Comparison of ENCODE assay signal across 11 cellular contexts in genomic region chr7:134742688-134743350, GRCh38. TPM values are rescaled to one million over a fixed set of nuclear protein-coding genes. Genes with fewer than 3 reads are reported as not detected.
DNase-seq lines count a peak whose midpoint lies in the region; ATAC-seq, FAIRE-seq and TF ChIP-seq lines count a peak whose summit lies in the region.
"Had no signal": no experiment of that assay in that cellular context is flagged by ENCODE, and none has a peak within 500 bp of the region (broad histone marks: within the 10 kb centered on the region; RNA-seq: fewer than 3 reads in every experiment).

No MANE protein-coding gene starts in this region.

- peak overlapping the region; percentile 89 to 98 for H4K8ac ChIP-seq in IMR-90 (ENCODE audit: low read depth in 2 of 2, low read length in 2 of 2)
- no peak overlapping the region for H4K8ac ChIP-seq in H1 (ENCODE audit: extremely low read depth, insufficient read depth, low read length)
- peak overlapping the region; percentile 79 for H4K8ac ChIP-seq in mesenchymal stem cell (ENCODE audit: low read length)

- H4K91ac ChIP-seq in IMR-90 (ENCODE audit: insufficient read depth, low read depth, low read length) (peak overlapping the region; percentile 97), H1 (replicated peaks; ENCODE audit: insufficient read length, low read length) (no peak overlapping the region), mesenchymal stem cell (ENCODE audit: low read length) (peak overlapping the region; percentile 89)

- H3K23me2 ChIP-seq in H1 (ENCODE audit: low read depth, low read length): no peaks in the 10 kb centered on the region; the same call in 1 of the 2 replicates

- peak overlapping the region; percentile 75 for H2AFZ ChIP-seq in IMR-90 (replicated peaks; ENCODE audit: low read length, poor library complexity)
- H2AFZ ChIP-seq in H1 (ENCODE audit: low read length): 0 out of 2 replicates have a peak overlapping the region, but pooled peaks have one; percentile 3
- no peak overlapping the region for H2AFZ ChIP-seq in mesenchymal stem cell (ENCODE audit: low read depth, low read length)

- H3K56ac ChIP-seq in IMR-90 (ENCODE audit: extremely low read depth, insufficient read depth, low read length) (peak overlapping the region; percentile 87), H1 (replicated peaks; ENCODE audit: insufficient read length, low read depth, low read length) (no peak overlapping the region)

- TF ChIP-seq RAD21 in IMR-90 (IDR thresholded peaks at IDR 0.05; ENCODE audit: low read length): no peak
- TF ChIP-seq RAD21 in H1 (IDR thresholded peaks at IDR 0.05 in 1 of 2, conservative IDR thresholded peaks at IDR 0.05 in 1 of 2; ENCODE audit: low read depth in 2 of 2, low read length in 2 of 2): no peak

- H3K4me1 ChIP-seq in IMR-90 (ENCODE audit: control insufficient read depth, insufficient read depth, low read length) (peaks cover 15% of the 10 kb centered on the region), H1 (replicated peaks in 1 of 4; ENCODE audit: control insufficient read depth in 3 of 4, insufficient read depth in 4 of 4, low read length in 3 of 4) (peaks cover 0 to 7% (median 4%) of the 10 kb centered on the region in 4 experiments; a peak in 3 of 7 replicates), mesenchymal stem cell (ENCODE audit: control insufficient read depth, insufficient read depth, low read depth, low read length) (peaks cover 7% of the 10 kb centered on the region), testis (peaks cover 10% of the 10 kb centered on the region)

- in situ Hi-C loops in IMR-90 (cut with MboI; ENCODE audit: low sequenced_read_pairs): no loop called here

- dilution Hi-C loops in IMR-90 (cut with HindIII; ENCODE audit: low sequenced_read_pairs, unreplicated experiment): no loop called here

- FAIRE-seq in H1 (lab: Jason Lieb, UNC): no peak

- H3K18ac ChIP-seq in IMR-90 (ENCODE audit: low read depth, low read length) (peak overlapping the region; percentile 97), H1 (ENCODE audit: extremely low read depth, low read length) (0 out of 2 replicates have a peak overlapping the region, but pooled peaks have one; percentile 15), mesenchymal stem cell (ENCODE audit: low read depth in 1 of 2, low read length in 2 of 2) (peak overlapping the region; percentile 71 to 82)

- H3K4me3 ChIP-seq in IMR-90 (ENCODE audit: insufficient read depth, low read depth, low read length) (no peak overlapping the region), H1 (ENCODE audit: extremely low read depth in 1 of 4, insufficient read depth in 2 of 4, low read depth in 3 of 4, low read length in 4 of 4) (no peak overlapping the region), mesenchymal stem cell (ENCODE audit: insufficient read depth in 1 of 2, low read depth in 1 of 2, low read length in 2 of 2) (peak overlapping the region in 1 of 2 experiments; percentile 43), testis (no peak overlapping the region)

- H4K5ac ChIP-seq in IMR-90 (ENCODE audit: low read depth, low read length) (peak overlapping the region; percentile 94), H1 (ENCODE audit: insufficient read length, low read depth, low read length) (no peak overlapping the region)

- CTCF ChIA-PET in IMR-90 (lab: Yijun Ruan, JAX) (interaction anchor here (1.0 to 1.7 kb wide), 3 partner anchors 9 to 53 kb away, joined by 3 to 5 read pairs (median 3); no protein-coding TSS in a partner anchor), H1 (lab: Charles Lee; ENCODE audit: partially characterized antibody) (interaction anchor here (1.6 to 15.4 kb wide), 2 partner anchors 14 to 53 kb away, joined by 4 to 249 read pairs; no protein-coding TSS in a partner anchor)

- no peaks in the 10 kb centered on the region for H4K20me1 ChIP-seq in IMR-90 (ENCODE audit: insufficient read depth, low read length)
- H4K20me1 ChIP-seq in H1 (replicated peaks in 1 of 2; ENCODE audit: control insufficient read depth in 1 of 2, insufficient read depth in 2 of 2, low read length in 2 of 2): no peaks in the 10 kb centered on the region

- DNase-seq in IMR-90 (peak; percentile 74), H1 (ENCODE audit: low read depth in 1 of 2, low spot score in 2 of 2) (no peak), mesenchymal stem cell (peak; percentile 75), testis (peak; percentile 62), cerebellum (ENCODE audit: low spot score) (no peak)
- no peak for DNase-seq in stimulated activated CD4-positive, alpha-beta T cell treated with anti-CD3 and anti-CD28 coated beads, Interleukin-15, amount 100 ng/mL, for 24 hours
- DNase-seq: activated T-cell treated with anti-CD3 and anti-CD28 coated beads, Interleukin-2, amount 50 U/mL, for 4 hours; NCI-H446 treated with DMSO at 0.1 percent for 48 hours; T-helper 2 cell had no signal

- H2BK120ac ChIP-seq in IMR-90 (ENCODE audit: low read depth, low read length) (peak overlapping the region; percentile 98), H1 (replicated peaks; ENCODE audit: low read depth, low read length) (no peak overlapping the region), mesenchymal stem cell (ENCODE audit: low read depth, low read length) (peak overlapping the region; percentile 91)

- H2BK5ac ChIP-seq in IMR-90 (ENCODE audit: low read depth, low read length, poor library complexity, severe bottlenecking) (peak overlapping the region; percentile 95), H1 (ENCODE audit: low read depth, low read length) (no peak overlapping the region), mesenchymal stem cell (ENCODE audit: low read depth, low read length, poor library complexity, severe bottlenecking) (peak overlapping the region; percentile 78)

- H2AK9ac ChIP-seq in IMR-90 (replicated peaks; ENCODE audit: low read depth, low read length, poor library complexity): peak overlapping the region; percentile 51

- H3K79me1 ChIP-seq in IMR-90 (ENCODE audit: low read depth in 1 of 2, low read length in 2 of 2) (peaks cover 0 to 9% of the 10 kb centered on the region in 2 experiments; a peak in 3 of 4 replicates), H1 (ENCODE audit: low read depth, low read length) (no peaks in the 10 kb centered on the region), mesenchymal stem cell (replicated peaks; ENCODE audit: low read length, poor library complexity, severe bottlenecking) (no peaks in the 10 kb centered on the region)

- H2BK20ac ChIP-seq in IMR-90 (ENCODE audit: low read depth, low read length) (peak overlapping the region; percentile 99), H1 (ENCODE audit: low read length) (no peak overlapping the region)

- intact Hi-C loops in IMR-90 (cut with micrococcal nuclease): loop anchor here (1.0 kb wide), 2 partner anchors 36 to 53 kb away; partner anchors contain the start of gene CALD1
- intact Hi-C loops in testis (cut with DNase I; ENCODE audit: low total_unique reads): loop anchor here (10.0 kb wide), 1 partner anchor 48 kb away; no protein-coding TSS in a partner anchor

- TF ChIP-seq EP300 in H1 (IDR thresholded peaks at IDR 0.05; ENCODE audit: borderline replicate concordance in 1 of 2, low read depth in 2 of 2, low read length in 2 of 2): no peak

- no peak for TF ChIP-seq CTCF in IMR-90 (conservative IDR thresholded peaks at IDR 0.05; ENCODE audit: low read depth, low read length)
- no peak for TF ChIP-seq CTCF in H1 (IDR thresholded peaks at IDR 0.05; ENCODE audit: control extremely low read depth in 1 of 3, insufficient read depth in 1 of 3, low read depth in 1 of 3, low read length in 3 of 3)
- no peak for TF ChIP-seq CTCF in testis (IDR thresholded peaks at IDR 0.05)

- peak overlapping the region; percentile 97 for H3K14ac ChIP-seq in IMR-90 (replicated peaks; ENCODE audit: low read depth, low read length)
- H3K14ac ChIP-seq in H1 (ENCODE audit: insufficient read length): no peak overlapping the region
- no peak overlapping the region for H3K14ac ChIP-seq in mesenchymal stem cell (ENCODE audit: low read length in 2 of 2)

- H3K27me3 ChIP-seq in IMR-90 (ENCODE audit: control insufficient read depth, insufficient read depth, low read length): no peaks in the 10 kb centered on the region
- H3K27me3 ChIP-seq in H1 (replicated peaks in 1 of 4; ENCODE audit: control insufficient read depth in 3 of 4, extremely low read depth in 1 of 4, insufficient read depth in 3 of 4, low read length in 3 of 4): no peaks in the 10 kb centered on the region
- H3K27me3 ChIP-seq in mesenchymal stem cell (ENCODE audit: control insufficient read depth in 1 of 2, insufficient read depth in 1 of 2, low read length in 2 of 2): no peaks in the 10 kb centered on the region
- no peaks in the 10 kb centered on the region for H3K27me3 ChIP-seq in testis

- WGBS in IMR-90 (ENCODE audit: extremely low coverage in 2 of 2, insufficient read length in 1 of 2), 2 experiments: no CpG with 5 or more reads among the region's 2 CpGs
- WGBS in H1 (ENCODE audit: extremely low coverage in 1 of 2, insufficient coverage in 1 of 2, insufficient read length in 1 of 2, insufficient replicate concordance in 2 of 2, low coverage in 1 of 2, low lambda C conversion rate in 2 of 2, missing lambda C conversion rate in 1 of 2), 2 experiments: 50% methylated on average over 2 of the region's 2 CpGs; no CpG with 5 or more reads in 1 of the 2 experiments
- 50% methylated on average over 2 of the region's 2 CpGs for WGBS in mesenchymal stem cell
- WGBS in testis, 2 donors: 19 to 36% methylated on average over 2 of the region's 2 CpGs

- POLR2A ChIA-PET in IMR-90 (lab: Charles Lee; ENCODE audit: unreplicated experiment): interaction anchor here (0.5 to 1.4 kb wide), 5 partner anchors 14 to 289 kb away, joined by 3 to 14 read pairs (median 3); partner anchors contain the start of gene CALD1
- POLR2A ChIA-PET in H1 (lab: Charles Lee; ENCODE audit: partially characterized antibody): no interaction called here

- H3K79me2 ChIP-seq in H1 (ENCODE audit: control insufficient read depth in 1 of 2, insufficient read depth in 2 of 2, low read length in 2 of 2): no peaks in the 10 kb centered on the region

- H3K23ac ChIP-seq in IMR-90 (ENCODE audit: low read depth, low read length) (peak overlapping the region; percentile 97), H1 (ENCODE audit: insufficient read length) (no peak overlapping the region), mesenchymal stem cell (ENCODE audit: low read length in 2 of 2) (no peak overlapping the region)

- H3K9me1 ChIP-seq in IMR-90 (ENCODE audit: insufficient read depth, low read length): peaks cover 8% of the 10 kb centered on the region; the same call in 1 of the 2 replicates

- H2BK12ac ChIP-seq in H1 (ENCODE audit: low read depth, low read length) (peak overlapping the region; percentile 30; the same call in 1 of the 2 replicates), mesenchymal stem cell (ENCODE audit: low read length in 2 of 2) (peak overlapping the region; percentile 51 to 75)

- no peaks in the 10 kb centered on the region for H3K9me3 ChIP-seq in IMR-90 (ENCODE audit: control insufficient read depth, insufficient read depth, low read length)
- H3K9me3 ChIP-seq in H1 (ENCODE audit: insufficient read depth in 2 of 2, low read depth in 1 of 2, low read length in 1 of 2): no peaks in the 10 kb centered on the region
- H3K9me3 ChIP-seq in mesenchymal stem cell (ENCODE audit: control insufficient read depth, low read length): no peaks in the 10 kb centered on the region
- H3K9me3 ChIP-seq in testis: no peaks in the 10 kb centered on the region

- ATAC-seq in IMR-90 (ENCODE audit: low read depth): peak; percentile 73
- ATAC-seq in GM18505 (IDR thresholded peaks at IDR 0.05; ENCODE audit: unreplicated experiment): no peak
- no peak for ATAC-seq in HG02623 (IDR thresholded peaks at IDR 0.05; ENCODE audit: unreplicated experiment)
- ATAC-seq: activated T-cell treated with anti-CD3 and anti-CD28 coated beads, Interleukin-2, amount 50 U/mL, for 4 hours had no signal

- peak overlapping the region; percentile 49 for H3K9ac ChIP-seq in IMR-90 (ENCODE audit: low read depth, low read length)
- H3K9ac ChIP-seq in H1 (replicated peaks in 1 of 4; ENCODE audit: extremely low read depth in 1 of 4, low read depth in 3 of 4, low read length in 3 of 4): no peak overlapping the region
- peak overlapping the region; percentile 74 for H3K9ac ChIP-seq in mesenchymal stem cell (ENCODE audit: low read length)

- BruUV-seq in IMR-90 (replicated peaks; lab: Mats Ljungman, UMichigan): no TSS peak

- H3K4ac ChIP-seq in IMR-90 (ENCODE audit: low read depth, low read length) (peak overlapping the region; percentile 95), H1 (replicated peaks; ENCODE audit: insufficient read length, low read depth, low read length) (no peak overlapping the region), mesenchymal stem cell (ENCODE audit: low read depth in 1 of 2, low read length in 2 of 2) (peak overlapping the region; percentile 47 to 71)

- H2AK5ac ChIP-seq in IMR-90 (ENCODE audit: low read depth, low read length): peak overlapping the region; percentile 98
- H2AK5ac ChIP-seq in H1 (ENCODE audit: low read depth, low read length): no peak overlapping the region; the same call in 1 of the 2 replicates
- peak overlapping the region; percentile 93 for H2AK5ac ChIP-seq in mesenchymal stem cell (ENCODE audit: low read length, severe bottlenecking)

- H3K4me2 ChIP-seq in IMR-90 (ENCODE audit: low read depth, low read length): peak overlapping the region; percentile 57
- H3K4me2 ChIP-seq in H1 (ENCODE audit: insufficient read depth in 1 of 2, low read depth in 2 of 2, low read length in 2 of 2): no peak overlapping the region
- H3K4me2 ChIP-seq in mesenchymal stem cell (ENCODE audit: low read length, poor library complexity, severe bottlenecking): no peak overlapping the region

- H3K36me3 ChIP-seq in IMR-90 (ENCODE audit: control insufficient read depth, insufficient read depth, low read length) (no peaks in the 10 kb centered on the region), H1 (ENCODE audit: control insufficient read depth in 2 of 4, insufficient read depth in 4 of 4, low read length in 3 of 4) (no peaks in the 10 kb centered on the region; a peak in 1 of 8 replicates), mesenchymal stem cell (ENCODE audit: control insufficient read depth in 1 of 2, insufficient read depth in 2 of 2, low read depth in 1 of 2, low read length in 2 of 2) (no peaks in the 10 kb centered on the region), testis (ENCODE audit: low read depth, missing control alignments) (no peaks in the 10 kb centered on the region)

- H2BK15ac ChIP-seq in IMR-90 (ENCODE audit: low read depth, low read length) (peak overlapping the region; percentile 91; the same call in 2 of the 3 replicates), H1 (ENCODE audit: low read length) (no peak overlapping the region), mesenchymal stem cell (ENCODE audit: low read depth, poor library complexity, severe bottlenecking) (peak overlapping the region; percentile 86)

- peak overlapping the region; percentile 95 for H3K27ac ChIP-seq in IMR-90 (ENCODE audit: insufficient read depth, low read length)
- no peak overlapping the region for H3K27ac ChIP-seq in H1 (ENCODE audit: low read depth, low read length)
- H3K27ac ChIP-seq in mesenchymal stem cell (ENCODE audit: low read length, poor library complexity, severe bottlenecking): peak overlapping the region; percentile 97
- peak overlapping the region; percentile 64 to 81 for H3K27ac ChIP-seq in testis

- no peak for TF ChIP-seq POLR2A in IMR-90 (IDR thresholded peaks at IDR 0.05; ENCODE audit: low read depth, low read length)
- TF ChIP-seq POLR2A in H1 (IDR thresholded peaks at IDR 0.05; ENCODE audit: control extremely low read depth in 1 of 2, low read depth in 2 of 2, low read length in 2 of 2): no peak
- no peak for TF ChIP-seq POLR2A in testis (IDR thresholded peaks at IDR 0.05)
- no peak for TF ChIP-seq POLR2A in GM18505 (IDR thresholded peaks at IDR 0.05; ENCODE audit: borderline replicate concordance, extremely low read depth, insufficient read depth, insufficient read length)

RNA-seq across cellular contexts. Expression of gene CALD1, which starts 36.6 kb away (rescaled TPM):
- total RNA-seq in IMR-90 (2012; rRNA removed) (487 and 532 TPM in 2 replicates), testis (100 to 1,000 TPM; 135 to 153 TPM), cerebellum (41.8 TPM)
- polyA plus RNA-seq in IMR-90 (2012; rRNA removed) (375 and 382 TPM in 2 replicates), H1 (2011; rRNA removed) (29.6 and 34.3 TPM in 2 replicates), testis (ENCODE audit: insufficient read depth, low read depth, low replicate concordance) (103 TPM)
- 140 and 308 TPM in 2 replicates for polyA plus RNA-seq in IMR-90 (2012; cell fraction: cytosol; rRNA removed)
- 114 and 384 TPM in 2 replicates for polyA plus RNA-seq in IMR-90 (2012; cell fraction: nucleus; rRNA removed; ENCODE audit: low replicate concordance)
- 170 and 177 TPM in 2 replicates for total RNA-seq in H1 (2021; fragmentation: NEBNext Ultra II Directional; extraction: Animal tissue kit (Norgen Biotek cat#: 25700))
- 46.3 TPM for polyA plus RNA-seq in H1 (2011; cell fraction: cytosol; rRNA removed)
- 109 TPM for polyA plus RNA-seq in H1 (2011; cell fraction: nucleus; rRNA removed)
- polyA plus RNA-seq in H1 (2012, experiment 1 of 2): 68.9 to 121 TPM (median 91.3 TPM) in 4 replicates
- polyA plus RNA-seq in H1 (2012, experiment 2 of 2): 6.4 TPM
- 189 TPM for polyA plus RNA-seq in H1 (2013, experiment 1 of 2)
- 188 TPM for polyA plus RNA-seq in H1 (2013, experiment 2 of 2)
- 64.0 and 73.0 TPM in 2 replicates for polyA minus RNA-seq in H1 (2011; rRNA and poly(A)+ RNA removed)
- polyA minus RNA-seq in H1 (2011; cell fraction: cytosol; rRNA and poly(A)+ RNA removed): 55.4 TPM
- polyA minus RNA-seq in H1 (2011; cell fraction: nucleus; rRNA and poly(A)+ RNA removed): 97.8 TPM
- polyA plus RNA-seq in mesenchymal stem cell (2013, experiment 1 of 2): 820 TPM
- polyA plus RNA-seq in mesenchymal stem cell (2013, experiment 2 of 2): 785 TPM

Comparison
In these comparisons a context has a peak if more than half of its experiments do, and no peak if none do; other contexts are left out.
1. DNase-seq: peak in IMR-90 (single experiment), mesenchymal stem cell (single experiment) and testis (single experiment); none in H1 (0 of 2), cerebellum (single experiment) and stimulated activated CD4-positive, alpha-beta T cell treated with anti-CD3 and anti-CD28 coated beads, Interleukin-15, amount 100 ng/mL, for 24 hours (single experiment).
2. H3K18ac ChIP-seq: peak in every context shown above with its lines; median percentile 97 in IMR-90; 76 in mesenchymal stem cell; 15 in H1.
3. H3K9ac ChIP-seq: peak in IMR-90 (single experiment) and mesenchymal stem cell (single experiment); none in H1 (0 of 4).